In genomic region chr5:88819332-88819999, GRCh38 we compare ENCODE assay signal across 16 cellular contexts.
DNase-seq lines count a peak whose midpoint lies in the region; ATAC-seq, FAIRE-seq and TF ChIP-seq lines count a peak whose summit lies in the region.
"Had no signal": no experiment of that assay in that cellular context is flagged by ENCODE, and none has a peak within 500 bp of the region (broad histone marks: within the 10 kb centered on the region; RNA-seq: fewer than 3 reads in every experiment).

No MANE protein-coding gene starts in this region.

- no peak overlapping the region for H3K4me3 Mint-ChIP-seq in astrocyte (ENCODE audit: unreplicated experiment)
- H3K4me3 Mint-ChIP-seq: activated CD4-positive, alpha-beta T cell treated with anti-CD3 and anti-CD28 coated beads, Interleukin-2, amount 10 ng/mL, durations not matched to agents 24 days and 14 days; activated T-helper 17 cell treated with anti-CD3 and anti-CD28 coated beads, Interleukin-2, amount 50 U/mL, for 72 hours; T-helper 1 cell treated with Interleukin-12 subunit alpha and Interleukin-12 subunit beta and Interleukin-4 antibody, amounts not matched to agents 30 μg/mL and 1 μg/mL, for 36 hours had no signal

- H3K27me3 ChIP-seq in DOHH2 (ENCODE audit: control insufficient read depth, low read length) (no peaks in the 10 kb centered on the region), astrocyte (ENCODE audit: insufficient read depth, low read length) (no peaks in the 10 kb centered on the region), colonic mucosa (no peaks in the 10 kb centered on the region)
- H3K27me3 ChIP-seq: gastroesophageal sphincter had no signal

- no peaks in the 10 kb centered on the region for H3K9me3 Mint-ChIP-seq in astrocyte (ENCODE audit: unreplicated experiment)
- H3K9me3 Mint-ChIP-seq: activated CD4-positive, alpha-beta T cell treated with anti-CD3 and anti-CD28 coated beads, Interleukin-2, amount 10 ng/mL, durations not matched to agents 24 days and 14 days; activated T-helper 17 cell treated with anti-CD3 and anti-CD28 coated beads, Interleukin-2, amount 50 U/mL, for 72 hours; T-helper 1 cell treated with Interleukin-12 subunit alpha and Interleukin-12 subunit beta and Interleukin-4 antibody, amounts not matched to agents 30 μg/mL and 1 μg/mL, for 36 hours had no signal

- H3K4me2 ChIP-seq in DOHH2 (ENCODE audit: low read length) (peak overlapping the region; percentile 94), astrocyte (ENCODE audit: low read length) (no peak overlapping the region)

- H3K36me3 Mint-ChIP-seq in astrocyte (ENCODE audit: low read depth, unreplicated experiment): peaks cover 2% of the 10 kb centered on the region

- H3K79me2 ChIP-seq in DOHH2 (ENCODE audit: control insufficient read depth, low read length): peaks cover 100% of the 10 kb centered on the region
- no peaks in the 10 kb centered on the region for H3K79me2 ChIP-seq in astrocyte (ENCODE audit: insufficient read depth, low read length)

- no peak overlapping the region for H2AFZ ChIP-seq in astrocyte (ENCODE audit: low read depth, low read length)

- FAIRE-seq in astrocyte (lab: Jason Lieb, UNC): peak; percentile 13
- FAIRE-seq: islet of Langerhans had no signal

- H3K27ac Mint-ChIP-seq in astrocyte (ENCODE audit: unreplicated experiment): no peak overlapping the region
- H3K27ac Mint-ChIP-seq: activated CD4-positive, alpha-beta T cell treated with anti-CD3 and anti-CD28 coated beads, Interleukin-2, amount 10 ng/mL, durations not matched to agents 24 days and 14 days; activated T-helper 17 cell treated with anti-CD3 and anti-CD28 coated beads, Interleukin-2, amount 50 U/mL, for 72 hours; T-helper 1 cell treated with Interleukin-12 subunit alpha and Interleukin-12 subunit beta and Interleukin-4 antibody, amounts not matched to agents 30 μg/mL and 1 μg/mL, for 36 hours had no signal

- no peak for DNase-seq in astrocyte (ENCODE audit: low read depth)
- DNase-seq in activated gamma-delta T cell treated with Interleukin-2 at 50 U/mL for 16 hours: no peak
- DNase-seq in colonic mucosa: no peak
- DNase-seq in DMS53 treated with DMSO at 0.1 percent for 48 hours (lab: John Stamatoyannopoulos, UW; ENCODE audit: unreplicated experiment): no peak
- DNase-seq: activated CD4-positive, alpha-beta T cell treated with anti-CD3 and anti-CD28 coated beads, Interleukin-2, amount 10 ng/mL, durations not matched to agents 24 days and 14 days; effector CD4-positive, alpha-beta T cell; NCI-H1048; NCI-H226 had no signal

- H3K4me1 ChIP-seq in DOHH2 (ENCODE audit: control insufficient read depth, low read length) (peaks cover 69% of the 10 kb centered on the region), astrocyte (ENCODE audit: insufficient read depth, low read length) (no peaks in the 10 kb centered on the region), colonic mucosa (no peaks in the 10 kb centered on the region)

- TF ChIP-seq CTCF in DOHH2 (IDR thresholded peaks at IDR 0.05; ENCODE audit: low read depth, low read length, poor library complexity, severe bottlenecking) (no peak), astrocyte (IDR thresholded peaks at IDR 0.05; ENCODE audit: insufficient read depth, low read depth, low read length) (no peak), colonic mucosa (IDR thresholded peaks at IDR 0.05) (no peak)

- H4K20me1 ChIP-seq in DOHH2 (ENCODE audit: control insufficient read depth, insufficient read depth, low read depth, low read length) (peaks cover 6% of the 10 kb centered on the region), astrocyte (ENCODE audit: insufficient read depth, low read length) (no peaks in the 10 kb centered on the region)

- H3K4me3 ChIP-seq in DOHH2 (ENCODE audit: low read length) (peak overlapping the region; percentile 96), astrocyte (ENCODE audit: insufficient read depth, low read depth, low read length) (no peak overlapping the region), colonic mucosa (no peak overlapping the region)
- H3K4me3 ChIP-seq: gastroesophageal sphincter had no signal

- ATAC-seq in GM19395 (IDR thresholded peaks at IDR 0.05; ENCODE audit: unreplicated experiment) (peak; percentile 45), HG03432 (IDR thresholded peaks at IDR 0.05; ENCODE audit: unreplicated experiment) (peak; percentile 31), HG03159 (IDR thresholded peaks at IDR 0.05; ENCODE audit: unreplicated experiment) (no peak)
- ATAC-seq: activated T-helper 17 cell treated with anti-CD3 and anti-CD28 coated beads, Interleukin-2, amount 50 U/mL, for 72 hours; gastroesophageal sphincter had no signal

- H3K9ac ChIP-seq in astrocyte (ENCODE audit: low read length) (no peak overlapping the region), colonic mucosa (ENCODE audit: low read depth in 2 of 2, low read length in 2 of 2) (no peak overlapping the region)

- H3K9me3 ChIP-seq in DOHH2 (ENCODE audit: control insufficient read depth, insufficient read depth, low read length) (no peaks in the 10 kb centered on the region), astrocyte (ENCODE audit: insufficient read depth, low read depth, low read length) (no peaks in the 10 kb centered on the region), colonic mucosa (no peaks in the 10 kb centered on the region)
- H3K9me3 ChIP-seq: gastroesophageal sphincter had no signal

- peak overlapping the region; percentile 98 for H3K27ac ChIP-seq in DOHH2 (ENCODE audit: low read depth, low read length)
- H3K27ac ChIP-seq in astrocyte (ENCODE audit: low read depth, low read length): no peak overlapping the region
- no peak overlapping the region for H3K27ac ChIP-seq in colonic mucosa
- H3K27ac ChIP-seq: gastroesophageal sphincter had no signal

- no peaks in the 10 kb centered on the region for H3K27me3 Mint-ChIP-seq in astrocyte (ENCODE audit: low read depth, unreplicated experiment)

- H3K4me1 Mint-ChIP-seq in astrocyte (ENCODE audit: low read depth, unreplicated experiment): peaks cover 3% of the 10 kb centered on the region
- H3K4me1 Mint-ChIP-seq: activated CD4-positive, alpha-beta T cell treated with anti-CD3 and anti-CD28 coated beads, Interleukin-2, amount 10 ng/mL, durations not matched to agents 24 days and 14 days; activated T-helper 17 cell treated with anti-CD3 and anti-CD28 coated beads, Interleukin-2, amount 50 U/mL, for 72 hours had no signal

- H3F3A ChIP-seq in DOHH2 (ENCODE audit: control insufficient read depth, insufficient read depth): peaks cover 15% of the 10 kb centered on the region

- intact Hi-C loops in colonic mucosa (cut with DNase I): no loop called here

- H3K36me3 ChIP-seq in DOHH2 (ENCODE audit: control insufficient read depth, low read length): peaks cover 88% of the 10 kb centered on the region
- no peaks in the 10 kb centered on the region for H3K36me3 ChIP-seq in astrocyte (ENCODE audit: insufficient read depth, low read length)
- no peaks in the 10 kb centered on the region for H3K36me3 ChIP-seq in colonic mucosa

- H3K9me2 ChIP-seq in DOHH2 (replicated peaks; ENCODE audit: control insufficient read depth, low read length): no peaks in the 10 kb centered on the region
